Comparison of ENCODE assay signal across 8 cellular contexts in genomic region chr14:99729991-99730875, GRCh38. TPM values are rescaled to one million over a fixed set of nuclear protein-coding genes. Genes with fewer than 3 reads are reported as not detected.
DNase-seq lines count a peak whose midpoint lies in the region; ATAC-seq and TF ChIP-seq lines count a peak whose summit lies in the region.

No MANE protein-coding gene starts in this region.

- no peaks in the 10 kb centered on the region for H3K9me2 ChIP-seq in DOHH2 (replicated peaks; ENCODE audit: control insufficient read depth, low read length)

- H3K9me3 ChIP-seq in DOHH2 (ENCODE audit: control insufficient read depth, insufficient read depth, low read length): no peaks in the 10 kb centered on the region

- DNase-seq in HFF-Myc (ENCODE audit: extremely low read depth, low read depth): no peak
- peak; percentile 27 for DNase-seq in NCI-H2227 treated with DMSO at 0.1 percent for 48 hours (lab: John Stamatoyannopoulos, UW)
- DNase-seq in activated CD8-positive, alpha-beta memory T cell treated with anti-CD3 and anti-CD28 coated beads, Interleukin-2, amount 50 U/mL, for 4 hours: peak; percentile 69
- DNase-seq in erythroblast (lab: John Stamatoyannopoulos, UW): peak; percentile 26 to 60
- DNase-seq in myocyte (ENCODE audit: low read depth): peak; percentile 43
- DNase-seq in stimulated activated CD8-positive, alpha-beta memory T cell treated with anti-CD3 and anti-CD28 coated beads, Interleukin-7, amount 100 ng/mL, for 48 hours (ENCODE audit: extremely low read depth in 1 of 2, low read depth in 1 of 2): peak; percentile 15 to 29

- ATAC-seq in HG02970 (IDR thresholded peaks at IDR 0.05; ENCODE audit: low FRiP score, unreplicated experiment): no peak

- H3K4me2 ChIP-seq in DOHH2 (ENCODE audit: low read length): peak overlapping the region; percentile 31; the same call in 1 of the 2 replicates

- H4K20me1 ChIP-seq in DOHH2 (ENCODE audit: control insufficient read depth, insufficient read depth, low read depth, low read length): no peaks in the 10 kb centered on the region

- H3K36me3 ChIP-seq in DOHH2 (ENCODE audit: control insufficient read depth, low read length): no peaks in the 10 kb centered on the region

- TF ChIP-seq CTCF in DOHH2 (IDR thresholded peaks at IDR 0.05; ENCODE audit: low read depth, low read length, poor library complexity, severe bottlenecking) (peak; percentile 78), HFF-Myc (IDR thresholded peaks at IDR 0.05; ENCODE audit: low read depth, low read length, missing control alignments) (peak; percentile 67)

- H3K27ac ChIP-seq in DOHH2 (ENCODE audit: low read depth, low read length): no peak overlapping the region

- H3K4me3 ChIP-seq in DOHH2 (ENCODE audit: low read length) (no peak overlapping the region), HFF-Myc (replicated peaks; ENCODE audit: low read depth, low read length) (peak overlapping the region; percentile 32; the same call in 1 of the 2 replicates)

- no peaks in the 10 kb centered on the region for H3F3A ChIP-seq in DOHH2 (ENCODE audit: control insufficient read depth, insufficient read depth)

- no peaks in the 10 kb centered on the region for H3K4me1 ChIP-seq in DOHH2 (ENCODE audit: control insufficient read depth, low read length)

- no peaks in the 10 kb centered on the region for H3K27me3 ChIP-seq in DOHH2 (ENCODE audit: control insufficient read depth, low read length)

- H3K79me2 ChIP-seq in DOHH2 (ENCODE audit: control insufficient read depth, low read length): no peaks in the 10 kb centered on the region

- no peak for TF ChIP-seq POLR2A in erythroblast (IDR thresholded peaks at IDR 0.05; ENCODE audit: low read length)

RNA-seq across cellular contexts. Expression of gene CYP46A1, which starts 46.1 kb away (rescaled TPM):
- 2.2 and 2.8 TPM in 2 replicates for total RNA-seq in myocyte
- polyA plus RNA-seq in myocyte (2012): 1.6 TPM
